ENCODE assay signal across 8 cellular contexts in the genomic region with DNA sequence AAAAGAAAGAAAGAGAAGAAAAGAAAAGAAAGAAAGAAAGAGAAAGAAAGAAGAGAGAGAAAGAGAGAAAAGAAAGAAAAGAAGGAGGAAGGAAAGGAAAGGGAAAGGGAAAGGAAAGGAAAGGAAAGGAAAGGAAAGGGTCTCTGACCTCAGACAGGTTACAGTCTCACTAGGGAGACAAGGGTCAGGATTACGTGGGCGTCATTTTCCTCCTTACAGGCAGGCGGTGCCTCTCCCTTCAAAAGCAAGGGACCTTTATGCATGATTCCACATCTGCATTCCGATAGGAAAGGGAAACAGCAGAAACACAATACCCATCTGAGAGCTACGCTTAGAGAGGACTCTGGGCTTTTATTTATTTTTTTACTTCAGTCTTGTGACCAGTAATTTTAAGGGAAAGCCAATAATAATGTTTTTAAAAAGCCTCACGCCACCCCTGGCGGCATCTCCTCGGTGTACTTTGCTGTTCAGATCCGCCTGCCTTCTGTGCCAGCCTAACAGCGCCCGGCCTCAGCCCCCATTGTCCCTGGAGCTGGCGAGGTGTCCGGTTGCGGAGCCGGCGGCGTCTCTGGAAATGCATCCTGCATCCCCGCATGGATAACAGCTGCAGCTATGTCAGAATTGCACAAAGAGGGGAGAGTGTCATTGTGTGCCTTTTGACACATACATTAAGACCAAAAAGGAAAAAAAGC.
DNase-seq lines count a peak whose midpoint lies in the region; ATAC-seq and TF ChIP-seq lines count a peak whose summit lies in the region.

No MANE protein-coding gene starts in this region.

- H3K27me3 Mint-ChIP-seq in activated naive CD4-positive, alpha-beta T cell treated with anti-CD3 and anti-CD28 coated beads, Interleukin-2, amount 50 U/mL, for 24 hours: no peaks in the 10 kb centered on the region
- peaks cover 46% of the 10 kb centered on the region for H3K27me3 Mint-ChIP-seq in nephron (ENCODE audit: low read depth)

- POLR2A ChIA-PET in GM10248 (lab: Yijun Ruan, JAX): interaction anchor here (0.5 to 0.7 kb wide), 2 partner anchors 93 to 668 kb away, joined by 3 to 5 read pairs; no protein-coding TSS in a partner anchor

- ATAC-seq in HG03280 (IDR thresholded peaks at IDR 0.05; ENCODE audit: unreplicated experiment): no peak

- peak overlapping the region; percentile 96 for H3K4me3 Mint-ChIP-seq in activated naive CD4-positive, alpha-beta T cell treated with anti-CD3 and anti-CD28 coated beads, Interleukin-2, amount 50 U/mL, for 24 hours
- peak overlapping the region; percentile 87 to 95 (median 87) for H3K4me3 Mint-ChIP-seq in nephron

- peak overlapping the region; percentile 90 for H3K27ac Mint-ChIP-seq in activated naive CD4-positive, alpha-beta T cell treated with anti-CD3 and anti-CD28 coated beads, Interleukin-2, amount 50 U/mL, for 24 hours
- peak overlapping the region; percentile 95 to 96 (median 95) for H3K27ac Mint-ChIP-seq in nephron

- CTCF ChIA-PET in GM10248 (lab: Yijun Ruan, JAX): interaction anchor here (1.2 to 1.6 kb wide), 3 partner anchors 40 to 196 kb away, joined by 4 to 6 read pairs (median 4); no protein-coding TSS in a partner anchor

- no peaks in the 10 kb centered on the region for H3K36me3 Mint-ChIP-seq in activated naive CD4-positive, alpha-beta T cell treated with anti-CD3 and anti-CD28 coated beads, Interleukin-2, amount 50 U/mL, for 24 hours
- peaks cover 7% of the 10 kb centered on the region for H3K36me3 Mint-ChIP-seq in nephron (ENCODE audit: low read depth)

- DNase-seq in NCI-H82 (lab: John Stamatoyannopoulos, UW) (peak; percentile 74), NCI-H82 treated with DMSO at 0.1 percent for 48 hours (lab: John Stamatoyannopoulos, UW; ENCODE audit: unreplicated experiment) (no peak), NCI-H2171 (lab: John Stamatoyannopoulos, UW) (peak; percentile 41), germinal center (ENCODE audit: low spot score) (peak; percentile 41), GM10248 (ENCODE audit: extremely low spot score) (no peak)

- H3K9me3 Mint-ChIP-seq in activated naive CD4-positive, alpha-beta T cell treated with anti-CD3 and anti-CD28 coated beads, Interleukin-2, amount 50 U/mL, for 24 hours: no peaks in the 10 kb centered on the region
- H3K9me3 Mint-ChIP-seq in nephron: no peaks in the 10 kb centered on the region

- H3K4me1 Mint-ChIP-seq in activated naive CD4-positive, alpha-beta T cell treated with anti-CD3 and anti-CD28 coated beads, Interleukin-2, amount 50 U/mL, for 24 hours: peaks cover 49% of the 10 kb centered on the region
- peaks cover 31% of the 10 kb centered on the region for H3K4me1 Mint-ChIP-seq in nephron

- TF ChIP-seq CTCF in nephron (IDR thresholded peaks at IDR 0.05; ENCODE audit: unreplicated experiment in 3 of 3): peak; percentile 25 to 28 (median 25)
- TF ChIP-seq CTCF in GM10248 (IDR thresholded peaks at IDR 0.05; ENCODE audit: control extremely low read depth, extremely low read depth, low read depth, missing control alignments): no peak

Comparison
In these comparisons a context has a peak if more than half of its experiments do, and no peak if none do; other contexts are left out.
1. DNase-seq: peak in NCI-H82 (single experiment), NCI-H2171 (single experiment) and germinal center (single experiment); none in NCI-H82 treated with DMSO at 0.1 percent for 48 hours (single experiment) and GM10248 (single experiment).